Comparison of ENCODE assay signal across 9 cellular contexts in the genomic region with DNA sequence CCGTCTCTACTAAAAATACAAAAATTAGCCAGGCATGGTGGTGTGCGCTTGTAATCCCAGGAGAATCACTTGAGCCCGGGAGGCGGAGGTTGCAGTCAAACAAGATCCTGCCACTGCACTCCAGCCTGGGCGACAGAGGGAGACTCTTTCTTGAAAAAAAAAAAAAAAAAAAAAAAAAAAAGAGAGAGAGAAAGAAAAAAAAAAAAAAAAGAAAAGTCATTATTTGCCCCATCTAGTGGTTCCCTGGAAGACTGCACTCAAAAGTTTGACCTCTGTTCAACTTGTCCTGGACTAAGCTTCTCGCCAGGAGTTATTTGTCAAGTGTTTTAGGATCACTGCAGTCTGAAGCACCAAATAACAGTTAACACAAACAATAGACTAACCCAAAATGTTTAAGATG. TPM values are rescaled to one million over a fixed set of nuclear protein-coding genes. Genes with fewer than 3 reads are reported as not detected.
DNase-seq lines count a peak whose midpoint lies in the region; ATAC-seq, FAIRE-seq and TF ChIP-seq lines count a peak whose summit lies in the region.
"Had no signal": no experiment of that assay in that cellular context is flagged by ENCODE, and none has a peak within 500 bp of the region (broad histone marks: within the 10 kb centered on the region; RNA-seq: fewer than 3 reads in every experiment).

No MANE protein-coding gene starts in this region.

- no peaks in the 10 kb centered on the region for H3K9me3 Mint-ChIP-seq in stimulated activated effector memory CD8-positive, alpha-beta T cell treated with anti-CD3 and anti-CD28 coated beads, Interleukin-12 subunit alpha, Interleukin-12 subunit beta, amount 100 ng/mL, for 72 hours
- H3K9me3 Mint-ChIP-seq: IgD-negative memory B cell had no signal

- no peak for FAIRE-seq in RCC 7860 (lab: Jason Lieb, UNC)

- no peak overlapping the region for H2AK5ac ChIP-seq in mesendoderm (ENCODE audit: low read length)

- no peak overlapping the region for H3K4me3 ChIP-seq in adrenal gland
- no peak overlapping the region for H3K4me3 ChIP-seq in mesendoderm (ENCODE audit: low read length)
- no peak overlapping the region for H3K4me3 ChIP-seq in MG63

- no peak overlapping the region for H3K56ac ChIP-seq in mesendoderm (ENCODE audit: low read length)

- H3K4ac ChIP-seq in mesendoderm (ENCODE audit: low read depth, low read length): no peak overlapping the region

- H3K18ac ChIP-seq in mesendoderm (ENCODE audit: low read length): no peak overlapping the region

- H3K23ac ChIP-seq in mesendoderm (ENCODE audit: low read length): no peak overlapping the region

- 39 to 50% (median 41%) methylated on average over 4 to 6 of the region's 6 CpGs for WGBS in adrenal gland, 4 donors
- WGBS in mesendoderm (ENCODE audit: extremely low coverage, insufficient coverage, low lambda C conversion rate): no CpG with 5 or more reads among the region's 6 CpGs

- no peak overlapping the region for H3K4me3 Mint-ChIP-seq in stimulated activated effector memory CD8-positive, alpha-beta T cell treated with anti-CD3 and anti-CD28 coated beads, Interleukin-12 subunit alpha, Interleukin-12 subunit beta, amount 100 ng/mL, for 72 hours
- H3K4me3 Mint-ChIP-seq: IgD-negative memory B cell had no signal

- no peaks in the 10 kb centered on the region for H3K4me1 Mint-ChIP-seq in stimulated activated effector memory CD8-positive, alpha-beta T cell treated with anti-CD3 and anti-CD28 coated beads, Interleukin-12 subunit alpha, Interleukin-12 subunit beta, amount 100 ng/mL, for 72 hours
- H3K4me1 Mint-ChIP-seq: IgD-negative memory B cell had no signal

- H3K27ac ChIP-seq in adrenal gland (no peak overlapping the region), mesendoderm (ENCODE audit: low read depth, low read length) (no peak overlapping the region)

- no peaks in the 10 kb centered on the region for H3K9me3 ChIP-seq in adrenal gland (replicated peaks in 1 of 3)
- no peaks in the 10 kb centered on the region for H3K9me3 ChIP-seq in MG63

- H2BK120ac ChIP-seq in mesendoderm (ENCODE audit: low read depth, low read length): no peak overlapping the region

- no peaks in the 10 kb centered on the region for H3K79me1 ChIP-seq in mesendoderm (ENCODE audit: low read length)

- H4K8ac ChIP-seq in mesendoderm (ENCODE audit: low read depth, low read length): no peak overlapping the region

- TF ChIP-seq CTCF in GM10266 (IDR thresholded peaks at IDR 0.05; ENCODE audit: control insufficient read depth, insufficient read depth, low read depth, missing control alignments) (peak; percentile 30), adrenal gland (IDR thresholded peaks at IDR 0.05) (peak in 4 of 6 experiments; percentile 40 to 48 (median 44))

- peak; percentile 10 for DNase-seq in GM10266 (ENCODE audit: extremely low spot score)
- peak in 3 of 7 donors; percentile 14 to 24 (median 16) for DNase-seq in adrenal gland
- DNase-seq in mesendoderm: peak; percentile 56
- no peak for DNase-seq in stimulated activated effector memory CD8-positive, alpha-beta T cell treated with anti-CD3 and anti-CD28 coated beads, Interleukin-12 subunit alpha, Interleukin-12 subunit beta, amount 100 ng/mL, for 72 hours (ENCODE audit: low spot score in 2 of 2)
- no peak for DNase-seq in RCC 7860 (ENCODE audit: low spot score)
- no peak for DNase-seq in MG63

- H2BK15ac ChIP-seq in mesendoderm (replicated peaks; ENCODE audit: low read depth): no peak overlapping the region

- no peaks in the 10 kb centered on the region for H3K36me3 Mint-ChIP-seq in stimulated activated effector memory CD8-positive, alpha-beta T cell treated with anti-CD3 and anti-CD28 coated beads, Interleukin-12 subunit alpha, Interleukin-12 subunit beta, amount 100 ng/mL, for 72 hours
- H3K36me3 Mint-ChIP-seq: IgD-negative memory B cell had no signal

- H3K27ac Mint-ChIP-seq in stimulated activated effector memory CD8-positive, alpha-beta T cell treated with anti-CD3 and anti-CD28 coated beads, Interleukin-12 subunit alpha, Interleukin-12 subunit beta, amount 100 ng/mL, for 72 hours: no peak overlapping the region
- H3K27ac Mint-ChIP-seq: IgD-negative memory B cell had no signal

- H3K4me1 ChIP-seq in adrenal gland (replicated peaks in 1 of 2) (no peaks in the 10 kb centered on the region), mesendoderm (ENCODE audit: control insufficient read depth, low read depth, low read length) (no peaks in the 10 kb centered on the region)

- H3K27me3 ChIP-seq in adrenal gland: no peaks in the 10 kb centered on the region
- H3K27me3 ChIP-seq in mesendoderm (ENCODE audit: insufficient read depth, low read length, poor library complexity): no peaks in the 10 kb centered on the region
- H3K27me3 ChIP-seq in MG63: no peaks in the 10 kb centered on the region

- no peak overlapping the region for H3K9ac ChIP-seq in mesendoderm (ENCODE audit: low read length)

- no peak for TF ChIP-seq POLR2A in adrenal gland (IDR thresholded peaks at IDR 0.05)

- H3K36me3 ChIP-seq in adrenal gland (replicated peaks in 1 of 2) (no peaks in the 10 kb centered on the region), mesendoderm (ENCODE audit: control insufficient read depth, insufficient read depth, low read length) (no peaks in the 10 kb centered on the region), MG63 (no peaks in the 10 kb centered on the region)

- H2BK5ac ChIP-seq in mesendoderm (ENCODE audit: low read length): no peak overlapping the region

- no peaks in the 10 kb centered on the region for H3K79me2 ChIP-seq in mesendoderm (ENCODE audit: control insufficient read depth, insufficient read depth, low read length)

- no peak overlapping the region for H4K5ac ChIP-seq in mesendoderm (ENCODE audit: low read length)

- peak; percentile 65 for ATAC-seq in HG03175 (IDR thresholded peaks at IDR 0.05; ENCODE audit: unreplicated experiment)
- no peak for ATAC-seq in GM21381 (IDR thresholded peaks at IDR 0.05; ENCODE audit: unreplicated experiment)
- no peak for ATAC-seq in stimulated activated effector memory CD8-positive, alpha-beta T cell treated with anti-CD3 and anti-CD28 coated beads, Interleukin-12 subunit alpha, Interleukin-12 subunit beta, amount 100 ng/mL, for 72 hours

- intact Hi-C loops in adrenal gland (cut with DNase I): loop anchor here in 1 of 2 donors (10.0 kb wide), 1 partner anchor 719 kb away; no protein-coding TSS in a partner anchor

- H3K4me2 ChIP-seq in mesendoderm (ENCODE audit: low read length): no peak overlapping the region

RNA-seq across cellular contexts. Expression of gene KCTD8, which starts 45.3 kb away (rescaled TPM):
- total RNA-seq in adrenal gland: 1 to 10 TPM in 2 of 8 donors, under 1 TPM in 4, not detected in 2; 0.30 to 2.0 (median 0.72) TPM
- polyA plus RNA-seq in adrenal gland: under 1 TPM in 2 of 3 donors, not detected in 1; 0.24 to 0.29 TPM
- polyA plus RNA-seq in mesendoderm (2013, experiment 1 of 2): 1.1 TPM
- 1.4 TPM for polyA plus RNA-seq in mesendoderm (2013, experiment 2 of 2)
- not detected in 2 replicates for total RNA-seq in MG63 (2014; rRNA removed; shearing (Covaris generic); ENCODE audit: low replicate concordance)
- polyA plus RNA-seq: IgD-negative memory B cell had no signal

Comparison
In these comparisons a context has a peak if more than half of its experiments do, and no peak if none do; other contexts are left out.
1. DNase-seq: peak in GM10266 (single experiment) and mesendoderm (single experiment); none in stimulated activated effector memory CD8-positive, alpha-beta T cell treated with anti-CD3 and anti-CD28 coated beads, Interleukin-12 subunit alpha, Interleukin-12 subunit beta, amount 100 ng/mL, for 72 hours (0 of 2), RCC 7860 (single experiment) and MG63 (single experiment).